In the genomic region with DNA sequence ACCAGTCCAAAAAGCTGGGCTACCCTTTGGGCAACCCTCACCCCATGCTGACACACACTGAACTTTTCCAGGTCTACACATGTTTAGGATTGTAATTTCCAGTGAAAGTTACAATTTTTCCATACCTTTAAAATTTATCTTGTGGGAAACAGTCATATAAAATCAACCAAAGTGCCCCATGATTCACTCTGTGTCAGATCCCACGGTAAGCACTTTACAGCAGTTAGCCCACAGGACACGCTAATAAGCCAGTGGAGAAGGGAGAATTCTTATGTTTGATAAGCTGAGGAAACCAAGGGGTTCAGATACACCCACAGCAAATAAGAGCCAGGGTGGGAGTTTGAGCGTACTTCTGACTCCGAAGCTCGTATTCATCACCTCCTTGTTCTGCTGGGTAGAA, we compare ENCODE assay signal across 20 cellular contexts.
"Had no signal": no experiment of that assay in that cellular context is flagged by ENCODE, and none has a peak within 500 bp of the region (broad histone marks: within the 10 kb centered on the region; RNA-seq: fewer than 3 reads in every experiment).

No MANE protein-coding gene starts in this region.

- H3K4me3 ChIP-seq: esophagus squamous epithelium, skin epidermis, stomach, thoracic aorta, transverse colon had no signal

- H3K36me3 Mint-ChIP-seq: naive B cell had no signal

- H3K9me3 ChIP-seq: esophagus squamous epithelium, neutrophil, thoracic aorta, transverse colon had no signal

- DNase-seq: esophagus squamous epithelium; hippocampal formation; left colon; left ventricle myocardium superior; mesendoderm; naive B cell; nephron progenitor cell; posterior cingulate gyrus; stimulated activated CD4-positive, alpha-beta T cell treated with anti-CD3 and anti-CD28 coated beads, Interleukin-2, amount 100 ng/mL, for 24 hours; stimulated activated CD4-positive, alpha-beta T cell treated with anti-CD3 and anti-CD28 coated beads, Interleukin-4, amount 100 ng/mL, for 4 hours; stimulated activated naive CD4-positive, alpha-beta T cell; stomach; substantia nigra; transverse colon had no signal

- H3K4me1 Mint-ChIP-seq: naive B cell had no signal

- H3K27me3 Mint-ChIP-seq: dendritic cell treated with granulocyte-macrophage colony-stimulating factor and Interleukin-4, amounts not matched to agents 40 ng/mL and 50 ng/mL, for 4 days had no signal

- H3K27ac Mint-ChIP-seq: dendritic cell treated with granulocyte-macrophage colony-stimulating factor and Interleukin-4, amounts not matched to agents 40 ng/mL and 50 ng/mL, for 4 days; naive B cell; nephron progenitor cell had no signal

- H3K27me3 ChIP-seq: esophagus squamous epithelium, neutrophil, stomach, transverse colon had no signal

- H3K27ac ChIP-seq: esophagus squamous epithelium, neutrophil, skin epidermis, stomach, thoracic aorta, transverse colon had no signal

- H3K4me1 ChIP-seq: esophagus squamous epithelium, stomach had no signal

- H3K36me3 ChIP-seq: esophagus squamous epithelium, neutrophil, stomach, thoracic aorta, transverse colon had no signal

- H3K4me3 Mint-ChIP-seq: dendritic cell treated with granulocyte-macrophage colony-stimulating factor and Interleukin-4, amounts not matched to agents 40 ng/mL and 50 ng/mL, for 4 days; naive B cell; nephron progenitor cell had no signal

- H3K9me3 Mint-ChIP-seq: dendritic cell treated with granulocyte-macrophage colony-stimulating factor and Interleukin-4, amounts not matched to agents 40 ng/mL and 50 ng/mL, for 4 days had no signal

- ATAC-seq: left colon, left ventricle myocardium superior, sciatic nerve had no signal

- FAIRE-seq: colon had no signal
